21 cellular contexts compared by ENCODE assay signal in genomic region chr6:53931086-53931485, GRCh38.
DNase-seq lines count a peak whose midpoint lies in the region; ATAC-seq, FAIRE-seq and TF ChIP-seq lines count a peak whose summit lies in the region.
"Had no signal": no experiment of that assay in that cellular context is flagged by ENCODE, and none has a peak within 500 bp of the region (broad histone marks: within the 10 kb centered on the region; RNA-seq: fewer than 3 reads in every experiment).

No MANE protein-coding gene starts in this region.

- no peak for FAIRE-seq in H54 (lab: Jason Lieb, UNC)
- FAIRE-seq: A549, D721Med, GM12878 had no signal

- H3K27me3 ChIP-seq in BLaER1 treated with 17β-estradiol and CSF1 and Interleukin-3, amounts not matched to agents 10 nM and 100 nM = no peaks in the 10 kb centered on the region

- no peaks in the 10 kb centered on the region for H3K36me3 ChIP-seq in BLaER1 treated with 17β-estradiol and CSF1 and Interleukin-3, amounts not matched to agents 10 nM and 100 nM

- H3K4me3 ChIP-seq in BLaER1 treated with 17β-estradiol and CSF1 and Interleukin-3, amounts not matched to agents 10 nM and 100 nM = no peak overlapping the region
- H3K4me3 ChIP-seq: A549, GM12878 had no signal

- H4K20me1 ChIP-seq in BLaER1 treated with 17β-estradiol and CSF1 and Interleukin-3, amounts not matched to agents 10 nM and 100 nM = no peaks in the 10 kb centered on the region

- no peak for ATAC-seq in HG02759 (IDR thresholded peaks at IDR 0.05; ENCODE audit: unreplicated experiment)
- ATAC-seq: A549, GM12878 had no signal

- H3K4me2 ChIP-seq in BLaER1 treated with 17β-estradiol and CSF1 and Interleukin-3, amounts not matched to agents 10 nM and 100 nM = peak overlapping the region; percentile 25 to 90 (median 82); a peak in 21 of 22 replicates
- H3K4me2 ChIP-seq: A549 had no signal

- DNase-seq in DMS 273 (lab: John Stamatoyannopoulos, UW; ENCODE audit: unreplicated experiment) = peak; percentile 55
- peak; percentile 3 for DNase-seq in RPMI8226
- DNase-seq in dermis blood vessel endothelial cell = peak; percentile 15
- DNase-seq in SIG-M5 (lab: John Stamatoyannopoulos, UW) = no peak
- no peak for DNase-seq in 8988T
- DNase-seq in H54 (ENCODE audit: insufficient read length, low spot score) = no peak
- DNase-seq: AML-193; C1 segment of cervical spinal cord; Caco-2; CD4-positive, CD25-positive, alpha-beta regulatory T cell; CD8-positive, alpha-beta memory T cell; DND-41; EL; GOT3; H9 had no signal

- TF ChIP-seq POLR2A in H54 (IDR thresholded peaks at IDR 0.05; ENCODE audit: low read depth, low read length) = no peak

- peaks cover 40 to 60% (median 55%) of the 10 kb centered on the region in 10 experiments for H3K4me1 ChIP-seq in BLaER1 treated with 17β-estradiol and CSF1 and Interleukin-3, amounts not matched to agents 10 nM and 100 nM
- H3K4me1 ChIP-seq: A549 had no signal

- peaks cover 0 to 11% (median 0%) of the 10 kb centered on the region in 11 experiments; a peak in 7 of 22 replicates for H3K9me3 ChIP-seq in BLaER1 treated with 17β-estradiol and CSF1 and Interleukin-3, amounts not matched to agents 10 nM and 100 nM (replicated peaks in 1 of 11)
- H3K9me3 ChIP-seq: A549, Caco-2 had no signal

- no peak overlapping the region for H3K9ac ChIP-seq in BLaER1 treated with 17β-estradiol and CSF1 and Interleukin-3, amounts not matched to agents 10 nM and 100 nM

- no peak overlapping the region for H3K27ac ChIP-seq in BLaER1 treated with 17β-estradiol and CSF1 and Interleukin-3, amounts not matched to agents 10 nM and 100 nM
- H3K27ac ChIP-seq: A549, HL-60 had no signal

Comparison
In these comparisons a context has a peak if more than half of its experiments do, and no peak if none do; other contexts are left out.
1. DNase-seq: peak in DMS 273 (single experiment), RPMI8226 (single experiment) and dermis blood vessel endothelial cell (single experiment); none in SIG-M5 (single experiment), 8988T (single experiment) and H54 (single experiment).